ENCODE assay signal across 8 cellular contexts in genomic region chr19:2166741-2167738, GRCh38. TPM values are rescaled to one million over a fixed set of nuclear protein-coding genes. Genes with fewer than 3 reads are reported as not detected.
DNase-seq lines count a peak whose midpoint lies in the region; ATAC-seq and TF ChIP-seq lines count a peak whose summit lies in the region.

No MANE protein-coding gene starts in this region.

- 43 to 57% (median 56%) methylated on average over 35 of the region's 35 CpGs for WGBS in ovary, 3 donors

- H3K4me1 ChIP-seq in ovary (ENCODE audit: insufficient read depth), result peaks cover 36% of the 10 kb centered on the region
- peaks cover 23% of the 10 kb centered on the region for H3K4me1 ChIP-seq in SJCRH30

- H3K4me3 ChIP-seq in SU-DHL-6 (ENCODE audit: insufficient read depth, low read length, poor library complexity, severe bottlenecking) (no peak overlapping the region), ovary (no peak overlapping the region), SJCRH30 (no peak overlapping the region)

- DNase-seq in activated CD8-positive, alpha-beta memory T cell treated with anti-CD3 and anti-CD28 coated beads, Interleukin-2, amount 10 ng/mL, durations not matched to agents 7 days and 5 days, result no peak
- no peak for DNase-seq in activated CD8-positive, alpha-beta memory T cell treated with anti-CD3 and anti-CD28 coated beads, Interleukin-2, amount 50 U/mL, for 48 hours
- peak; percentile 41 for DNase-seq in fibroblast of peridontal ligament (ENCODE audit: extremely low read depth)
- peak; percentile 69 to 87 (median 81) for DNase-seq in ovary
- no peak for DNase-seq in SJCRH30
- no peak for DNase-seq in NCI-H2107 treated with DMSO at 0.1 percent for 48 hours (lab: John Stamatoyannopoulos, UW; ENCODE audit: unreplicated experiment)

- peaks cover 76% of the 10 kb centered on the region for H3K79me2 ChIP-seq in SU-DHL-6 (ENCODE audit: insufficient read depth, low read length)

- no peaks in the 10 kb centered on the region for H3K9me3 Mint-ChIP-seq in activated CD8-positive, alpha-beta memory T cell treated with anti-CD3 and anti-CD28 coated beads, Interleukin-2, amount 10 ng/mL, durations not matched to agents 7 days and 5 days (ENCODE audit: low read depth)

- no peaks in the 10 kb centered on the region for H3K9me2 ChIP-seq in SU-DHL-6 (replicated peaks; ENCODE audit: insufficient read depth, low read length)

- no peak for TF ChIP-seq EP300 in ovary (IDR thresholded peaks at IDR 0.05)

- peak overlapping the region; percentile 66 for H3K4me2 ChIP-seq in SU-DHL-6 (ENCODE audit: low read depth, low read length, poor library complexity, severe bottlenecking)

- no peak overlapping the region for H2AFZ ChIP-seq in SU-DHL-6 (ENCODE audit: low read depth, low read length, severe bottlenecking)

- H3K27me3 ChIP-seq in SU-DHL-6 (ENCODE audit: low read length), result no peaks in the 10 kb centered on the region
- H3K27me3 ChIP-seq in ovary, result no peaks in the 10 kb centered on the region
- no peaks in the 10 kb centered on the region for H3K27me3 ChIP-seq in SJCRH30

- H3K27me3 Mint-ChIP-seq in activated CD8-positive, alpha-beta memory T cell treated with anti-CD3 and anti-CD28 coated beads, Interleukin-2, amount 10 ng/mL, durations not matched to agents 7 days and 5 days, result no peaks in the 10 kb centered on the region

- H3K27ac ChIP-seq in SU-DHL-6 (ENCODE audit: low read depth, low read length) (peak overlapping the region; percentile 78), ovary (no peak overlapping the region), SJCRH30 (no peak overlapping the region)

- TF ChIP-seq POLR2A in ovary (IDR thresholded peaks at IDR 0.05), result no peak

- H3K4me3 Mint-ChIP-seq in activated CD8-positive, alpha-beta memory T cell treated with anti-CD3 and anti-CD28 coated beads, Interleukin-2, amount 10 ng/mL, durations not matched to agents 7 days and 5 days, result peak overlapping the region; percentile 35

- no peak overlapping the region for H3K27ac Mint-ChIP-seq in activated CD8-positive, alpha-beta memory T cell treated with anti-CD3 and anti-CD28 coated beads, Interleukin-2, amount 10 ng/mL, durations not matched to agents 7 days and 5 days

- peaks cover 63% of the 10 kb centered on the region for H3K4me1 Mint-ChIP-seq in activated CD8-positive, alpha-beta memory T cell treated with anti-CD3 and anti-CD28 coated beads, Interleukin-2, amount 10 ng/mL, durations not matched to agents 7 days and 5 days

- CTCF ChIA-PET in activated CD8-positive, alpha-beta memory T cell treated with anti-CD3 and anti-CD28 coated beads, Interleukin-2, amount 10 ng/mL, durations not matched to agents 7 days and 5 days (lab: Charles Lee), result interaction anchor here (0.6 to 1.0 kb wide), 3 partner anchors 11 to 341 kb away, joined by 3 to 5 read pairs (median 4); partner anchors contain the start of gene PLEKHJ1

- H3K36me3 ChIP-seq in SU-DHL-6 (ENCODE audit: low read length) (no peaks in the 10 kb centered on the region), ovary (no peaks in the 10 kb centered on the region), SJCRH30 (no peaks in the 10 kb centered on the region)

- H4K20me1 ChIP-seq in SU-DHL-6 (ENCODE audit: low read depth, low read length), result peaks cover 21% of the 10 kb centered on the region; the same call in 1 of the 2 replicates

- intact Hi-C loops in ovary (cut with DNase I), result loop anchor here in 2 of 4 donors (5.0 to 10.0 kb wide), 2 partner anchors 65 to 68 kb away; partner anchors contain the start of genes PLEKHJ1 (in 1 of the 2) and SF3A2 (in 1 of the 2)

- H3K36me3 Mint-ChIP-seq in activated CD8-positive, alpha-beta memory T cell treated with anti-CD3 and anti-CD28 coated beads, Interleukin-2, amount 10 ng/mL, durations not matched to agents 7 days and 5 days, result no peaks in the 10 kb centered on the region

- peaks cover 10% of the 10 kb centered on the region for H3F3A ChIP-seq in SU-DHL-6 (ENCODE audit: insufficient read depth)

- H3K9me3 ChIP-seq in SU-DHL-6 (ENCODE audit: insufficient read depth, low read length) (no peaks in the 10 kb centered on the region), ovary (no peaks in the 10 kb centered on the region), SJCRH30 (replicated peaks) (no peaks in the 10 kb centered on the region)

- ATAC-seq in activated CD8-positive, alpha-beta memory T cell treated with anti-CD3 and anti-CD28 coated beads, Interleukin-2, amount 10 ng/mL, durations not matched to agents 7 days and 5 days, result no peak
- ATAC-seq in GM21529 (IDR thresholded peaks at IDR 0.05; ENCODE audit: unreplicated experiment), result no peak

- H3K9ac ChIP-seq in SU-DHL-6 (ENCODE audit: low read length), result peak overlapping the region; percentile 30; the same call in 1 of the 2 replicates

- no peak for TF ChIP-seq CTCF in SU-DHL-6 (IDR thresholded peaks at IDR 0.05; ENCODE audit: insufficient read depth, low read length, poor library complexity, severe bottlenecking)
- no peak for TF ChIP-seq CTCF in ovary (IDR thresholded peaks at IDR 0.05)

RNA-seq across cellular contexts. Expression of gene DOT1L, which starts 3.3 kb away (rescaled TPM):
- 100 to 1,000 TPM in 1 of 2 experiments, 10 to 100 TPM in 1; 99.9 to 105 TPM for total RNA-seq in activated CD8-positive, alpha-beta memory T cell treated with anti-CD3 and anti-CD28 coated beads, Interleukin-2, amount 10 ng/mL, durations not matched to agents 7 days and 5 days
- 10 to 100 TPM in 6 of 7 donors, 1 to 10 TPM in 1; 6.7 to 28.9 (median 21.3) TPM for total RNA-seq in ovary
- polyA plus RNA-seq in ovary, result 1 to 10 TPM; 2.4 to 5.4 TPM
- 16.2 and 18.4 TPM in 2 replicates for total RNA-seq in SJCRH30 (2014; rRNA removed; shearing (Covaris generic))

RNA-seq across cellular contexts. Expression of gene AP3D1, which starts 15.7 kb away (rescaled TPM):
- total RNA-seq in activated CD8-positive, alpha-beta memory T cell treated with anti-CD3 and anti-CD28 coated beads, Interleukin-2, amount 10 ng/mL, durations not matched to agents 7 days and 5 days, result 100 to 1,000 TPM; 110 to 127 TPM
- 100 to 1,000 TPM in 1 of 7 donors, 10 to 100 TPM in 6; 36.7 to 102 (median 75.4) TPM for total RNA-seq in ovary
- polyA plus RNA-seq in ovary, result 10 to 100 TPM; 43.5 to 49.9 TPM
- 101 and 107 TPM in 2 replicates for total RNA-seq in SJCRH30 (2014; rRNA removed; shearing (Covaris generic))

Comparison
In these comparisons a context has a peak if more than half of its experiments do, and no peak if none do; other contexts are left out.
1. DNase-seq: peak in fibroblast of peridontal ligament (single experiment) and ovary (5 of 5); none in activated CD8-positive, alpha-beta memory T cell treated with anti-CD3 and anti-CD28 coated beads, Interleukin-2, amount 10 ng/mL, durations not matched to agents 7 days and 5 days (single experiment), activated CD8-positive, alpha-beta memory T cell treated with anti-CD3 and anti-CD28 coated beads, Interleukin-2, amount 50 U/mL, for 48 hours (single experiment), SJCRH30 (0 of 2) and NCI-H2107 treated with DMSO at 0.1 percent for 48 hours (single experiment).